ENCODE assay signal across 1 cellular context in the genomic region with DNA sequence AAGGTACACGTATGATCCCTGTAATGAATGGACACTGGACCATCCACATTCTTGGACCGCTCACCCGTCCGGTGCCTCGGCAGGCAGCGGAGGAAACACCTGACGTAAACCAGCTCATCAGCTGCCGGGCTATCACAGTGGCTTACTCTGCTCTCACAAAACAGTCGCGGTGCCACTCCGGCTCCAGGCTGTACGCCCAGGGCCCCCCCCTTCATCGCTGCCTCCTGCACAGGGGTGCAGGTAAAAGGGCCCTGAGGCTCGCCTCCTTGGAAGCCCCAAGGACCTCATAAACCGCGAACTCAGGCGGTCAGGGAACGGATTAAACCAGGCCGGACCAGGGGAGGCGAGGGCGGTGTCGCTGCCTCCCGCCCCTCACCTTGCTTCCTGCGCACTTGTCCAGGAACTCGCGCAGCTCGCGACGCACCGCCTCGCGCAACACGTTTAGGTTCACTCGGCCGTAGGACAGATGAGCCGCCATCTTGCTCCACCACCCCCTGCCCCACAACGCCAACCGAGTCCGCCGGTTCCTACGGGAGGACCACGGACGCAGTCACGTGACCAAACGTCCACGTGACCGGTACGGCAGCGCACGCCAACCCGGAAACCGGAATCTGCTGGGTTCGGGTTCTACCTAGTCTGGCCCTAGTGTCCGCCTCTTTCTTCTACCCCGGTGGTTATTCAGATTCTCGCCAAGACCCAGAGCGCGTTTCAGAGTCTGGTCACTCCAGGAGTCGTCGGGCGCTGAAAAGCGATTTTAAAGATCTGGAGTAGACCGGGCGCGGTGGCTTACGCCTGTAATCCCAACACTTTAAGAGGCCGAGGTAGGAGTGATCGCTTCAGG.
TF ChIP-seq lines count a peak whose summit lies in the region.

A gene (minus strand): TSS at position 564 of the 841 bp plus-strand sequence. CDS start 86 bp downstream, at position 478.

TF ChIP-seq in HepG2, 621 proteins besides CTCF, POLR2A, EP300 and RAD21 (continued from another document and continues in another):
- TF ChIP-seq ZNF724P (CRISPR knock-in tag; IDR thresholded peaks at IDR 0.05; ENCODE audit: borderline replicate concordance), result 0 out of 2 replicates have a peak, but pooled peaks have one; percentile 24
- peak; percentile 38; the same call in 1 of the 2 replicates for TF ChIP-seq MIER2 (CRISPR knock-in tag; IDR thresholded peaks at IDR 0.05)
- TF ChIP-seq, protein P1, sequence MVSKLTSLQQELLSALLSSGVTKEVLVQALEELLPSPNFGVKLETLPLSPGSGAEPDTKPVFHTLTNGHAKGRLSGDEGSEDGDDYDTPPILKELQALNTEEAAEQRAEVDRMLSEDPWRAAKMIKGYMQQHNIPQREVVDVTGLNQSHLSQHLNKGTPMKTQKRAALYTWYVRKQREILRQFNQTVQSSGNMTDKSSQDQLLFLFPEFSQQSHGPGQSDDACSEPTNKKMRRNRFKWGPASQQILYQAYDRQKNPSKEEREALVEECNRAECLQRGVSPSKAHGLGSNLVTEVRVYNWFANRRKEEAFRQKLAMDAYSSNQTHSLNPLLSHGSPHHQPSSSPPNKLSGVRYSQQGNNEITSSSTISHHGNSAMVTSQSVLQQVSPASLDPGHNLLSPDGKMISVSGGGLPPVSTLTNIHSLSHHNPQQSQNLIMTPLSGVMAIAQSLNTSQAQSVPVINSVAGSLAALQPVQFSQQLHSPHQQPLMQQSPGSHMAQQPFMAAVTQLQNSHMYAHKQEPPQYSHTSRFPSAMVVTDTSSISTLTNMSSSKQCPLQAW (CRISPR knock-in tag; IDR thresholded peaks at IDR 0.05), result peak; percentile 70; the same call in 1 of the 2 replicates
- TF ChIP-seq TMF1 (CRISPR knock-in tag; IDR thresholded peaks at IDR 0.05; ENCODE audit: low read depth), result peak; percentile 82
- TF ChIP-seq JUN (CRISPR knock-in tag; IDR thresholded peaks at IDR 0.05), result no peak; the same call in 1 of the 2 replicates
- peak; percentile 100 for TF ChIP-seq PHF20 (CRISPR knock-in tag; IDR thresholded peaks at IDR 0.05)
- TF ChIP-seq SNAPC2 (CRISPR knock-in tag; IDR thresholded peaks at IDR 0.05), result no peak
- TF ChIP-seq ZNF879 (CRISPR knock-in tag; IDR thresholded peaks at IDR 0.05), result no peak
- TF ChIP-seq MAFK (conservative IDR thresholded peaks at IDR 0.05 in 1 of 2, IDR thresholded peaks at IDR 0.05 in 1 of 2; ENCODE audit: low read length in 2 of 2), result no peak; a peak in 1 of 4 replicates
- TF ChIP-seq ZNF878 (CRISPR knock-in tag; IDR thresholded peaks at IDR 0.05), result no peak
- TF ChIP-seq, protein P2, sequence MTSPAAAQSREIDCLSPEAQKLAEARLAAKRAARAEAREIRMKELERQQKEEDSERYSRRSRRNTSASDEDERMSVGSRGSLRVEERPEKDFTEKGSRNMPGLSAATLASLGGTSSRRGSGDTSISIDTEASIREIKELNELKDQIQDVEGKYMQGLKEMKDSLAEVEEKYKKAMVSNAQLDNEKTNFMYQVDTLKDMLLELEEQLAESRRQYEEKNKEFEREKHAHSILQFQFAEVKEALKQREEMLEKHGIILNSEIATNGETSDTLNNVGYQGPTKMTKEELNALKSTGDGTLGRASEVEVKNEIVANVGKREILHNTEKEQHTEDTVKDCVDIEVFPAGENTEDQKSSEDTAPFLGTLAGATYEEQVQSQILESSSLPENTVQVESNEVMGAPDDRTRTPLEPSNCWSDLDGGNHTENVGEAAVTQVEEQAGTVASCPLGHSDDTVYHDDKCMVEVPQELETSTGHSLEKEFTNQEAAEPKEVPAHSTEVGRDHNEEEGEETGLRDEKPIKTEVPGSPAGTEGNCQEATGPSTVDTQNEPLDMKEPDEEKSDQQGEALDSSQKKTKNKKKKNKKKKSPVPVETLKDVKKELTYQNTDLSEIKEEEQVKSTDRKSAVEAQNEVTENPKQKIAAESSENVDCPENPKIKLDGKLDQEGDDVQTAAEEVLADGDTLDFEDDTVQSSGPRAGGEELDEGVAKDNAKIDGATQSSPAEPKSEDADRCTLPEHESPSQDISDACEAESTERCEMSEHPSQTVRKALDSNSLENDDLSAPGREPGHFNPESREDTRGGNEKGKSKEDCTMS (CRISPR knock-in tag; conservative IDR thresholded peaks at IDR 0.05), result no peak
- peak; percentile 89 for TF ChIP-seq KDM3A (CRISPR knock-in tag; IDR thresholded peaks at IDR 0.05; ENCODE audit: low read depth)
- TF ChIP-seq ARHGAP35 (CRISPR knock-in tag; IDR thresholded peaks at IDR 0.05; ENCODE audit: borderline replicate concordance), result peak; percentile 39; the same call in 1 of the 2 replicates
- TF ChIP-seq, protein P3, sequence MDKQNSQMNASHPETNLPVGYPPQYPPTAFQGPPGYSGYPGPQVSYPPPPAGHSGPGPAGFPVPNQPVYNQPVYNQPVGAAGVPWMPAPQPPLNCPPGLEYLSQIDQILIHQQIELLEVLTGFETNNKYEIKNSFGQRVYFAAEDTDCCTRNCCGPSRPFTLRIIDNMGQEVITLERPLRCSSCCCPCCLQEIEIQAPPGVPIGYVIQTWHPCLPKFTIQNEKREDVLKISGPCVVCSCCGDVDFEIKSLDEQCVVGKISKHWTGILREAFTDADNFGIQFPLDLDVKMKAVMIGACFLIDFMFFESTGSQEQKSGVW (CRISPR knock-in tag; IDR thresholded peaks at IDR 0.05; ENCODE audit: borderline replicate concordance), result no peak; the same call in 1 of the 2 replicates
- TF ChIP-seq, protein P4, sequence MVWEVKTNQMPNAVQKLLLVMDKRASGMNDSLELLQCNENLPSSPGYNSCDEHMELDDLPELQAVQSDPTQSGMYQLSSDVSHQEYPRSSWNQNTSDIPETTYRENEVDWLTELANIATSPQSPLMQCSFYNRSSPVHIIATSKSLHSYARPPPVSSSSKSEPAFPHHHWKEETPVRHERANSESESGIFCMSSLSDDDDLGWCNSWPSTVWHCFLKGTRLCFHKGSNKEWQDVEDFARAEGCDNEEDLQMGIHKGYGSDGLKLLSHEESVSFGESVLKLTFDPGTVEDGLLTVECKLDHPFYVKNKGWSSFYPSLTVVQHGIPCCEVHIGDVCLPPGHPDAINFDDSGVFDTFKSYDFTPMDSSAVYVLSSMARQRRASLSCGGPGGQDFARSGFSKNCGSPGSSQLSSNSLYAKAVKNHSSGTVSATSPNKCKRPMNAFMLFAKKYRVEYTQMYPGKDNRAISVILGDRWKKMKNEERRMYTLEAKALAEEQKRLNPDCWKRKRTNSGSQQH (CRISPR knock-in tag; IDR thresholded peaks at IDR 0.05; ENCODE audit: low read depth), result peak; percentile 98
- TF ChIP-seq, protein P5, sequence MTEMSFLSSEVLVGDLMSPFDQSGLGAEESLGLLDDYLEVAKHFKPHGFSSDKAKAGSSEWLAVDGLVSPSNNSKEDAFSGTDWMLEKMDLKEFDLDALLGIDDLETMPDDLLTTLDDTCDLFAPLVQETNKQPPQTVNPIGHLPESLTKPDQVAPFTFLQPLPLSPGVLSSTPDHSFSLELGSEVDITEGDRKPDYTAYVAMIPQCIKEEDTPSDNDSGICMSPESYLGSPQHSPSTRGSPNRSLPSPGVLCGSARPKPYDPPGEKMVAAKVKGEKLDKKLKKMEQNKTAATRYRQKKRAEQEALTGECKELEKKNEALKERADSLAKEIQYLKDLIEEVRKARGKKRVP (CRISPR knock-in tag; IDR thresholded peaks at IDR 0.05), result peak in 1 of 2 experiments; percentile 57; a peak in 2 of 4 replicates
- peak; percentile 86; the same call in 1 of the 2 replicates for TF ChIP-seq PHF21A (CRISPR knock-in tag; IDR thresholded peaks at IDR 0.05)
- TF ChIP-seq, protein P6, sequence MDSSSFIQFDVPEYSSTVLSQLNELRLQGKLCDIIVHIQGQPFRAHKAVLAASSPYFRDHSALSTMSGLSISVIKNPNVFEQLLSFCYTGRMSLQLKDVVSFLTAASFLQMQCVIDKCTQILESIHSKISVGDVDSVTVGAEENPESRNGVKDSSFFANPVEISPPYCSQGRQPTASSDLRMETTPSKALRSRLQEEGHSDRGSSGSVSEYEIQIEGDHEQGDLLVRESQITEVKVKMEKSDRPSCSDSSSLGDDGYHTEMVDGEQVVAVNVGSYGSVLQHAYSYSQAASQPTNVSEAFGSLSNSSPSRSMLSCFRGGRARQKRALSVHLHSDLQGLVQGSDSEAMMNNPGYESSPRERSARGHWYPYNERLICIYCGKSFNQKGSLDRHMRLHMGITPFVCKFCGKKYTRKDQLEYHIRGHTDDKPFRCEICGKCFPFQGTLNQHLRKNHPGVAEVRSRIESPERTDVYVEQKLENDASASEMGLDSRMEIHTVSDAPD (CRISPR knock-in tag; IDR thresholded peaks at IDR 0.05), result no peak
- TF ChIP-seq SYNCRIP (IDR thresholded peaks at IDR 0.05; ENCODE audit: insufficient read depth, low read depth, low read length), result no peak
- TF ChIP-seq, protein P7, sequence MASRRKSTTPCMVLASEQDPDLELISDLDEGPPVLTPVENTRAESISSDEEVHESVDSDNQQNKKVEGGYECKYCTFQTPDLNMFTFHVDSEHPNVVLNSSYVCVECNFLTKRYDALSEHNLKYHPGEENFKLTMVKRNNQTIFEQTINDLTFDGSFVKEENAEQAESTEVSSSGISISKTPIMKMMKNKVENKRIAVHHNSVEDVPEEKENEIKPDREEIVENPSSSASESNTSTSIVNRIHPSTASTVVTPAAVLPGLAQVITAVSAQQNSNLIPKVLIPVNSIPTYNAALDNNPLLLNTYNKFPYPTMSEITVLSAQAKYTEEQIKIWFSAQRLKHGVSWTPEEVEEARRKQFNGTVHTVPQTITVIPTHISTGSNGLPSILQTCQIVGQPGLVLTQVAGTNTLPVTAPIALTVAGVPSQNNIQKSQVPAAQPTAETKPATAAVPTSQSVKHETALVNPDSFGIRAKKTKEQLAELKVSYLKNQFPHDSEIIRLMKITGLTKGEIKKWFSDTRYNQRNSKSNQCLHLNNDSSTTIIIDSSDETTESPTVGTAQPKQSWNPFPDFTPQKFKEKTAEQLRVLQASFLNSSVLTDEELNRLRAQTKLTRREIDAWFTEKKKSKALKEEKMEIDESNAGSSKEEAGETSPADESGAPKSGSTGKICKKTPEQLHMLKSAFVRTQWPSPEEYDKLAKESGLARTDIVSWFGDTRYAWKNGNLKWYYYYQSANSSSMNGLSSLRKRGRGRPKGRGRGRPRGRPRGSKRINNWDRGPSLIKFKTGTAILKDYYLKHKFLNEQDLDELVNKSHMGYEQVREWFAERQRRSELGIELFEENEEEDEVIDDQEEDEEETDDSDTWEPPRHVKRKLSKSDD (CRISPR knock-in tag; IDR thresholded peaks at IDR 0.05; ENCODE audit: low read depth), result peak; percentile 96; the same call in 1 of the 2 replicates
- 0 out of 2 replicates have a peak, but pooled peaks have one; percentile 30 for TF ChIP-seq RFXANK (CRISPR knock-in tag; IDR thresholded peaks at IDR 0.05)
- no peak; the same call in 1 of the 2 replicates for TF ChIP-seq ZNF629 (CRISPR knock-in tag; conservative IDR thresholded peaks at IDR 0.05)
- TF ChIP-seq, protein P8, sequence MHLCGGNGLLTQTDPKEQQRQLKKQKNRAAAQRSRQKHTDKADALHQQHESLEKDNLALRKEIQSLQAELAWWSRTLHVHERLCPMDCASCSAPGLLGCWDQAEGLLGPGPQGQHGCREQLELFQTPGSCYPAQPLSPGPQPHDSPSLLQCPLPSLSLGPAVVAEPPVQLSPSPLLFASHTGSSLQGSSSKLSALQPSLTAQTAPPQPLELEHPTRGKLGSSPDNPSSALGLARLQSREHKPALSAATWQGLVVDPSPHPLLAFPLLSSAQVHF (CRISPR knock-in tag; IDR thresholded peaks at IDR 0.05), result 0 out of 2 replicates have a peak, but pooled peaks have one; percentile 22
- TF ChIP-seq, protein P9, sequence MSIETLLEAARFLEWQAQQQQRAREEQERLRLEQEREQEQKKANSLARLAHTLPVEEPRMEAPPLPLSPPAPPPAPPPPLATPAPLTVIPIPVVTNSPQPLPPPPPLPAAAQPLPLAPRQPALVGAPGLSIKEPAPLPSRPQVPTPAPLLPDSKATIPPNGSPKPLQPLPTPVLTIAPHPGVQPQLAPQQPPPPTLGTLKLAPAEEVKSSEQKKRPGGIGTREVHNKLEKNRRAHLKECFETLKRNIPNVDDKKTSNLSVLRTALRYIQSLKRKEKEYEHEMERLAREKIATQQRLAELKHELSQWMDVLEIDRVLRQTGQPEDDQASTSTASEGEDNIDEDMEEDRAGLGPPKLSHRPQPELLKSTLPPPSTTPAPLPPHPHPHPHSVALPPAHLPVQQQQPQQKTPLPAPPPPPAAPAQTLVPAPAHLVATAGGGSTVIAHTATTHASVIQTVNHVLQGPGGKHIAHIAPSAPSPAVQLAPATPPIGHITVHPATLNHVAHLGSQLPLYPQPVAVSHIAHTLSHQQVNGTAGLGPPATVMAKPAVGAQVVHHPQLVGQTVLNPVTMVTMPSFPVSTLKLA (IDR thresholded peaks at IDR 0.05), result peak; percentile 93
- TF ChIP-seq KDM6A (CRISPR knock-in tag; IDR thresholded peaks at IDR 0.05; ENCODE audit: low read depth), result 0 out of 2 replicates have a peak, but pooled peaks have one; percentile 11
- no peak; the same call in 1 of the 2 replicates for TF ChIP-seq ZNF746 (CRISPR knock-in tag; IDR thresholded peaks at IDR 0.05)
- TF ChIP-seq PHB2 (IDR thresholded peaks at IDR 0.05; ENCODE audit: partially characterized antibody), result no peak
- peak; percentile 88 for TF ChIP-seq ZNF816 (CRISPR knock-in tag; IDR thresholded peaks at IDR 0.05; ENCODE audit: borderline replicate concordance)
- TF ChIP-seq HOXA7 (CRISPR knock-in tag; IDR thresholded peaks at IDR 0.05), result no peak
- peak; percentile 53 for TF ChIP-seq RBM39 (IDR thresholded peaks at IDR 0.05; ENCODE audit: low read depth, low read length, poor library complexity, severe bottlenecking)
- no peak for TF ChIP-seq CCAR2 (optimal IDR thresholded peaks at IDR 0.05; ENCODE audit: low read depth, low read length)
- TF ChIP-seq KLF6 (CRISPR knock-in tag; IDR thresholded peaks at IDR 0.05), result peak; percentile 78
- TF ChIP-seq CHD4 (IDR thresholded peaks at IDR 0.05; ENCODE audit: borderline replicate concordance, low read length), result no peak
- peak; percentile 44; the same call in 1 of the 2 replicates for TF ChIP-seq RFXAP (CRISPR knock-in tag; IDR thresholded peaks at IDR 0.05; ENCODE audit: borderline replicate concordance)
- peak; percentile 80 for TF ChIP-seq CREM (IDR thresholded peaks at IDR 0.05)
- TF ChIP-seq CREM (CRISPR knock-in tag; IDR thresholded peaks at IDR 0.05), result no peak
- no peak; the same call in none of the 2 replicates for TF ChIP-seq ETV6 (CRISPR knock-in tag; conservative IDR thresholded peaks at IDR 0.05)
- no peak for TF ChIP-seq MBD4 (IDR thresholded peaks at IDR 0.05; ENCODE audit: borderline replicate concordance, low read length)
- TF ChIP-seq, protein P10, sequence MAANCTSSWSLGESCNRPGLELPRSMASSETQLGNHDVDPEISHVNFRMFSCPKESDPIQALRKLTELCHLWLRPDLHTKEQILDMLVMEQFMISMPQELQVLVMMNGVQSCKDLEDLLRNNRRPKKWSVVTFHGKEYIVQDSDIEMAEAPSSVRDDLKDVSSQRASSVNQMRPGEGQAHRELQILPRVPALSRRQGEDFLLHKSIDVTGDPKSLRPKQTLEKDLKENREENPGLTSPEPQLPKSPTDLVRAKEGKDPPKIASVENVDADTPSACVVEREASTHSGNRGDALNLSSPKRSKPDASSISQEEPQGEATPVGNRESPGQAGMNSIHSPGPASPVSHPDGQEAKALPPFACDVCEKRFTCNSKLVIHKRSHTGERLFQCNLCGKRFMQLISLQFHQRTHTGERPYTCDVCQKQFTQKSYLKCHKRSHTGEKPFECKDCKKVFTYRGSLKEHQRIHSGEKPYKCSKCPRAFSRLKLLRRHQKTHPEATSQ (CRISPR knock-in tag; IDR thresholded peaks at IDR 0.05; ENCODE audit: borderline replicate concordance), result peak; percentile 84
